In genomic region chr12:100489326-100489725, GRCh38 we compare ENCODE assay signal across 18 cellular contexts. TPM values are rescaled to one million over a fixed set of nuclear protein-coding genes. Genes with fewer than 3 reads are reported as not detected.
DNase-seq lines count a peak whose midpoint lies in the region; ATAC-seq, FAIRE-seq and TF ChIP-seq lines count a peak whose summit lies in the region.
"Had no signal": no experiment of that assay in that cellular context is flagged by ENCODE, and none has a peak within 500 bp of the region (broad histone marks: within the 10 kb centered on the region; RNA-seq: fewer than 3 reads in every experiment).

No MANE protein-coding gene starts in this region.

- H4K20me1 ChIP-seq in HepG2 (ENCODE audit: insufficient read depth, low read length), result peaks cover 3% of the 10 kb centered on the region; the same call in 1 of the 2 replicates
- H4K20me1 ChIP-seq: BLaER1 treated with 17β-estradiol and CSF1 and Interleukin-3, amounts not matched to agents 10 nM and 100 nM had no signal

- H3K79me2 ChIP-seq in HepG2 (ENCODE audit: insufficient read depth, low read length), result peaks cover 57% of the 10 kb centered on the region

- no peak overlapping the region for H3K4me2 ChIP-seq in HepG2 (ENCODE audit: low read depth, low read length)
- H3K4me2 ChIP-seq: BLaER1 treated with 17β-estradiol and CSF1 and Interleukin-3, amounts not matched to agents 10 nM and 100 nM had no signal

- TF ChIP-seq POLR2A in adrenal gland (IDR thresholded peaks at IDR 0.05), result no peak
- TF ChIP-seq POLR2A in HepG2 (IDR thresholded peaks at IDR 0.05; ENCODE audit: insufficient read depth in 1 of 2, low read depth in 2 of 2, low read length in 2 of 2), result no peak

- 34 to 40% (median 38%) methylated on average over 3 of the region's 3 CpGs for WGBS in adrenal gland, 4 donors
- 69% methylated on average over 3 of the region's 3 CpGs for WGBS in HepG2 (ENCODE audit: low lambda C conversion rate)

- H3K36me3 ChIP-seq in adrenal gland (replicated peaks in 1 of 2) (no peaks in the 10 kb centered on the region), HepG2 (replicated peaks in 1 of 2; ENCODE audit: control insufficient read depth in 1 of 2, insufficient read depth in 2 of 2, low read length in 2 of 2) (peaks cover 5 to 49% of the 10 kb centered on the region in 2 experiments), WERI-Rb-1 (no peaks in the 10 kb centered on the region)
- H3K36me3 ChIP-seq: BLaER1 treated with 17β-estradiol and CSF1 and Interleukin-3, amounts not matched to agents 10 nM and 100 nM had no signal

- no peaks in the 10 kb centered on the region for H3K27me3 Mint-ChIP-seq in glutamatergic neuron (ENCODE audit: unreplicated experiment)

- H3K4me1 Mint-ChIP-seq in glutamatergic neuron (ENCODE audit: low read depth, unreplicated experiment), result no peaks in the 10 kb centered on the region
- H3K4me1 Mint-ChIP-seq: CD4-positive, CD25-positive, alpha-beta regulatory T cell had no signal

- POLR2A ChIA-PET in HepG2 (lab: Yijun Ruan, JAX), result no interaction called here

- H2AFZ ChIP-seq in HepG2 (ENCODE audit: low read length), result no peak overlapping the region

- no peak overlapping the region for H3K4me3 Mint-ChIP-seq in glutamatergic neuron (ENCODE audit: unreplicated experiment)
- H3K4me3 Mint-ChIP-seq: CD4-positive, CD25-positive, alpha-beta regulatory T cell; H9; HFFc6 had no signal

- H3K9me3 Mint-ChIP-seq in glutamatergic neuron (ENCODE audit: unreplicated experiment), result peaks cover 2% of the 10 kb centered on the region
- H3K9me3 Mint-ChIP-seq: CD4-positive, CD25-positive, alpha-beta regulatory T cell; H9 had no signal

- H3K4me3 ChIP-seq in adrenal gland (no peak overlapping the region), HepG2 (replicated peaks in 1 of 3; ENCODE audit: insufficient read depth in 1 of 3, low read depth in 2 of 3, low read length in 3 of 3) (no peak overlapping the region), WERI-Rb-1 (ENCODE audit: low read depth, low read length) (no peak overlapping the region)
- H3K4me3 ChIP-seq: BLaER1 treated with 17β-estradiol and CSF1 and Interleukin-3, amounts not matched to agents 10 nM and 100 nM had no signal

- TF ChIP-seq EP300 in HepG2 (IDR thresholded peaks at IDR 0.05; ENCODE audit: low read depth in 2 of 2, low read length in 2 of 2) (no peak), HepG2 (CRISPR knock-in tag; IDR thresholded peaks at IDR 0.05; ENCODE audit: borderline replicate concordance) (no peak)

- ATAC-seq in HepG2, result no peak

- H3K9ac ChIP-seq in HepG2 (ENCODE audit: insufficient read depth, low read depth, low read length), result no peak overlapping the region
- H3K9ac ChIP-seq: BLaER1 treated with 17β-estradiol and CSF1 and Interleukin-3, amounts not matched to agents 10 nM and 100 nM had no signal

- TF ChIP-seq CTCF in adrenal gland (IDR thresholded peaks at IDR 0.05) (no peak), HepG2 (CRISPR knock-in tag; IDR thresholded peaks at IDR 0.05) (no peak), glutamatergic neuron (IDR thresholded peaks at IDR 0.05; ENCODE audit: partially characterized antibody, unreplicated experiment) (no peak), WERI-Rb-1 (IDR thresholded peaks at IDR 0.05; ENCODE audit: low read depth, low read length) (no peak)

- TF ChIP-seq RAD21 in HepG2 (CRISPR knock-in tag; IDR thresholded peaks at IDR 0.05), result no peak

- no peak overlapping the region for H3K27ac Mint-ChIP-seq in glutamatergic neuron (ENCODE audit: unreplicated experiment)
- H3K27ac Mint-ChIP-seq: CD4-positive, CD25-positive, alpha-beta regulatory T cell; H9; HFFc6 had no signal

- in situ Hi-C loops in HepG2 (cut with HindIII; ENCODE audit: extremely low pct_ligation_motif_present, low pct_unique_long_range_greater_than_20kb), result no loop called here

- no TSS peak for BruUV-seq in HepG2 (replicated peaks; lab: Mats Ljungman, UMichigan)

- intact Hi-C loops in adrenal gland (cut with DNase I) (no loop called here), HepG2 (cut with micrococcal nuclease; ENCODE audit: unreplicated experiment) (loop anchor here (5.0 kb wide), 1 partner anchor 42 kb away; no protein-coding TSS in a partner anchor), posterior vena cava (cut with DNase I) (no loop called here)

- H3K27me3 ChIP-seq in adrenal gland (no peaks in the 10 kb centered on the region), HepG2 (ENCODE audit: control insufficient read depth in 1 of 2, insufficient read depth in 2 of 2, low read length in 2 of 2) (no peaks in the 10 kb centered on the region), WERI-Rb-1 (ENCODE audit: insufficient read depth, low read depth, severe bottlenecking) (no peaks in the 10 kb centered on the region)
- H3K27me3 ChIP-seq: BLaER1 treated with 17β-estradiol and CSF1 and Interleukin-3, amounts not matched to agents 10 nM and 100 nM had no signal

- CTCF ChIA-PET in HepG2 (lab: Yijun Ruan, JAX; ENCODE audit: low intra/inter-chr PET ratio, low total read pairs), result no interaction called here

- no peak for FAIRE-seq in HepG2 (lab: Jason Lieb, UNC)
- FAIRE-seq: GM19239 had no signal

- DNase-seq in HCEC 1CT (peak; percentile 7), adrenal gland (no peak), HepG2 (ENCODE audit: low spot score) (no peak), renal cortical epithelial cell (ENCODE audit: low read depth) (peak; percentile 42), posterior vena cava (ENCODE audit: low spot score) (no peak), glutamatergic neuron (no peak), SHP77 (lab: John Stamatoyannopoulos, UW) (no peak), WERI-Rb-1 (no peak)
- DNase-seq: ACHN; CD4-positive, CD25-positive, alpha-beta regulatory T cell; DMS53; GF-D8; GOT3; H9; HFFc6 had no signal

- H3K9me3 ChIP-seq in adrenal gland (replicated peaks in 1 of 3) (no peaks in the 10 kb centered on the region), HepG2 (ENCODE audit: low read length) (no peaks in the 10 kb centered on the region), WERI-Rb-1 (ENCODE audit: severe bottlenecking) (no peaks in the 10 kb centered on the region)
- H3K9me3 ChIP-seq: BLaER1 treated with 17β-estradiol and CSF1 and Interleukin-3, amounts not matched to agents 10 nM and 100 nM had no signal

- H3K27ac ChIP-seq in adrenal gland, result peak overlapping the region in 4 of 5 donors; percentile 39 to 74 (median 52)
- H3K27ac ChIP-seq in HepG2 (ENCODE audit: extremely low read length, insufficient read depth, low read length), result no peak overlapping the region
- no peak overlapping the region for H3K27ac ChIP-seq in WERI-Rb-1
- H3K27ac ChIP-seq: BLaER1 treated with 17β-estradiol and CSF1 and Interleukin-3, amounts not matched to agents 10 nM and 100 nM; HL-60 had no signal

- peaks cover 30 to 49% of the 10 kb centered on the region in 2 donors for H3K4me1 ChIP-seq in adrenal gland (replicated peaks in 1 of 2)
- peaks cover 36% of the 10 kb centered on the region for H3K4me1 ChIP-seq in HepG2 (ENCODE audit: insufficient read depth, low read length)

- no peaks in the 10 kb centered on the region for H3K36me3 Mint-ChIP-seq in glutamatergic neuron (ENCODE audit: unreplicated experiment)
- H3K36me3 Mint-ChIP-seq: CD4-positive, CD25-positive, alpha-beta regulatory T cell had no signal

TF ChIP-seq in HepG2, 621 proteins besides CTCF, POLR2A, EP300 and RAD21 (continues in another document):
- TF ChIP-seq KLF6 (CRISPR knock-in tag; IDR thresholded peaks at IDR 0.05), result no peak
- TF ChIP-seq PAWR (CRISPR knock-in tag; IDR thresholded peaks at IDR 0.05; ENCODE audit: borderline replicate concordance), result no peak
- peak; percentile 23; the same call in 1 of the 2 replicates for TF ChIP-seq CEBPB (IDR thresholded peaks at IDR 0.05; ENCODE audit: borderline replicate concordance, low read depth, low read length)
- TF ChIP-seq SOX13 (IDR thresholded peaks at IDR 0.05), result no peak
- TF ChIP-seq SOX13 (CRISPR knock-in tag; conservative IDR thresholded peaks at IDR 0.05 in 1 of 2, IDR thresholded peaks at IDR 0.05 in 1 of 2), result peak in 1 of 2 experiments; percentile 45; a peak in 1 of 4 replicates
- TF ChIP-seq EZH2 (conservative IDR thresholded peaks at IDR 0.05; ENCODE audit: low read depth, low read length), result no peak

RNA-seq across cellular contexts. Expression of gene NR1H4, which starts 15.7 kb away (rescaled TPM):
- total RNA-seq in adrenal gland (10 to 100 TPM; 29.0 to 66.9 (median 41.0) TPM), HepG2 (2016; rRNA removed; fragmentation: Illumina TruSeq; extraction: Trizol) (114 and 147 TPM in 2 replicates), renal cortical epithelial cell (15.5 and 60.5 TPM in 2 replicates), posterior vena cava (under 1 TPM in 1 of 2 donors, not detected in 1; 0.93 TPM), glutamatergic neuron (ENCODE audit: unreplicated experiment) (not detected)
- polyA plus RNA-seq in adrenal gland (10 to 100 TPM; 17.2 to 59.9 (median 25.8) TPM), HepG2 (2011; rRNA removed) (23.3 and 27.3 TPM in 2 replicates)
- 63.9 and 64.8 TPM in 2 replicates for total RNA-seq in HepG2 (2016; cell fraction: cytosol; rRNA removed; fragmentation: Illumina TruSeq; extraction: Trizol; ENCODE audit: low read depth)
- 113 and 150 TPM in 2 replicates for total RNA-seq in HepG2 (2016; cell fraction: insoluble cytoplasmic fraction; rRNA removed; fragmentation: Illumina TruSeq; extraction: Trizol)
- 115 and 121 TPM in 2 replicates for total RNA-seq in HepG2 (2016; cell fraction: membrane; rRNA removed; fragmentation: Illumina TruSeq; extraction: Trizol)
- total RNA-seq in HepG2 (2016; cell fraction: nucleus; rRNA removed; fragmentation: Illumina TruSeq; extraction: Trizol), result 102 and 112 TPM in 2 replicates
- 10.5 and 19.8 TPM in 2 replicates for polyA plus RNA-seq in HepG2 (2011; cell fraction: cytosol; rRNA removed)
- 10.9 and 16.8 TPM in 2 replicates for polyA plus RNA-seq in HepG2 (2011; cell fraction: nucleus; rRNA removed)
- polyA plus RNA-seq in HepG2 (2012), result 21.7 and 39.5 TPM in 2 replicates
- 29.4 and 34.8 TPM in 2 replicates for polyA plus RNA-seq in HepG2 (2016; cell fraction: cytosol; fragmentation: Illumina TruSeq; extraction: Trizol; ENCODE audit: low read depth)
- polyA plus RNA-seq in HepG2 (2016; cell fraction: insoluble cytoplasmic fraction; fragmentation: Illumina TruSeq; extraction: Trizol; ENCODE audit: low read depth), result 124 and 130 TPM in 2 replicates
- 64.0 and 66.2 TPM in 2 replicates for polyA plus RNA-seq in HepG2 (2016; cell fraction: membrane; fragmentation: Illumina TruSeq; extraction: Trizol; ENCODE audit: low read depth)
- 76.5 and 77.0 TPM in 2 replicates for polyA plus RNA-seq in HepG2 (2016; cell fraction: nucleus; fragmentation: Illumina TruSeq; extraction: Trizol; ENCODE audit: insufficient read depth, low read depth)
- 10.0 TPM in 1 of 2 replicates, not detected in the other for polyA minus RNA-seq in HepG2 (2011; rRNA and poly(A)+ RNA removed; ENCODE audit: low replicate concordance)
- 18.0 and 19.6 TPM in 2 replicates for polyA minus RNA-seq in HepG2 (2011; cell fraction: cytosol; rRNA and poly(A)+ RNA removed)
- 58.2 and 91.9 TPM in 2 replicates for polyA minus RNA-seq in HepG2 (2011; cell fraction: nucleus; rRNA and poly(A)+ RNA removed)
- total RNA-seq: CD4-positive, CD25-positive, alpha-beta regulatory T cell; H9; HFFc6 had no signal
- polyA plus RNA-seq: CD4-positive, CD25-positive, alpha-beta regulatory T cell had no signal

Comparison
In these comparisons a context has a peak if more than half of its experiments do, and no peak if none do; other contexts are left out.
1. DNase-seq: peak in HCEC 1CT (single experiment) and renal cortical epithelial cell (single experiment); none in adrenal gland (0 of 7), HepG2 (single experiment), posterior vena cava (single experiment), glutamatergic neuron (single experiment), SHP77 (0 of 2) and WERI-Rb-1 (single experiment).
2. H3K27ac ChIP-seq: peak in adrenal gland (4 of 5); none in HepG2 (single experiment) and WERI-Rb-1 (single experiment).